28 cellular contexts compared by ENCODE assay signal in the genomic region with DNA sequence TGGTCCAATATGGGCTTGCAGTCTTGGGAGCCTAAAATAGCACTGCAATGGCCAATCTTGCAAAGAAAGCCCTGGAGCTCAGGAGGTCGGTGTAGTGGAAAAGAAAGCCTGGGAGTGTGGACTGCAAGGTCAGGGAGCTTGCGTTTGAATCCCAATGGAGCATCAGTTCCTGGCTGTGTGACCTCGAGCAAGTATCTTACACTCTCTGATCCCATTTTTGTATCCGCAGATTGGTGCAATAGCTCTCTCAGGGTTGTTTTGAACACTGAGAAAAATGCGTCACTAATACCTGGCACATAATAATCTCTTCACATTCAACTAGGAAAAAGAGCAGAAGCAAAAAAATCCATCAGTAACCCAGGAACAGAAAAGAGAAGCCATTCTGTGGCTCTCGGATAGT. TPM values are rescaled to one million over a fixed set of nuclear protein-coding genes. Genes with fewer than 3 reads are reported as not detected.
A peak's percentile ranks its signal among the peaks of the same experiment; 100 is the strongest.
DNase-seq lines count a peak whose midpoint lies in the region; ATAC-seq, FAIRE-seq and TF ChIP-seq lines count a peak whose summit lies in the region.
"Had no signal": no experiment of that assay in that cellular context is flagged by ENCODE, and none has a peak within 500 bp of the region (broad histone marks: within the 10 kb centered on the region; RNA-seq: fewer than 3 reads in every experiment).

No MANE protein-coding gene starts in this region.

- no peak for FAIRE-seq in GM19239 (lab: Jason Lieb, UNC)

- in situ Hi-C loops in Panc1 (cut with HindIII; ENCODE audit: low pct_unique_long_range_greater_than_20kb, low sequenced_read_pairs), result no loop called here

- TF ChIP-seq CTCF in CD4-positive, alpha-beta T cell (IDR thresholded peaks at IDR 0.05), result no peak
- TF ChIP-seq CTCF in Panc1 (IDR thresholded peaks at IDR 0.05) (no peak), chondrocyte (IDR thresholded peaks at IDR 0.05) (no peak)

- POLR2A ChIA-PET in CD4-positive, alpha-beta T cell (lab: Charles Lee), result no interaction called here
- POLR2A ChIA-PET in Panc1 (lab: Charles Lee), result interaction anchor here (0.6 kb wide), 1 partner anchor 944 kb away, joined by 4 read pairs; no protein-coding TSS in a partner anchor

- no peaks in the 10 kb centered on the region for H3K27me3 ChIP-seq in CD4-positive, alpha-beta T cell (ENCODE audit: control insufficient read depth, insufficient read depth, low read length)
- H3K27me3 ChIP-seq in Panc1 (ENCODE audit: control insufficient read depth, insufficient read depth, low read length), result no peaks in the 10 kb centered on the region
- H3K27me3 ChIP-seq: esophagus muscularis mucosa, testis, uterus had no signal

- no peaks in the 10 kb centered on the region for H3K36me3 Mint-ChIP-seq in CD4-positive, alpha-beta T cell (ENCODE audit: low read depth)
- peaks cover 4% of the 10 kb centered on the region for H3K36me3 Mint-ChIP-seq in chondrocyte (ENCODE audit: low read depth)
- H3K36me3 Mint-ChIP-seq in stimulated activated naive B cell treated with anti-CD40 and anti-IgM and Interleukin-4, amounts not matched to agents 10 μg/mL and 1 μg/mL and 100 μg/mL, for 72 hours, result peaks cover 2 to 8% of the 10 kb centered on the region in 2 donors

- BruUV-seq in Panc1 (replicated peaks; lab: Mats Ljungman, UMichigan), result no TSS peak

- ATAC-seq in CD4-positive, alpha-beta T cell (ENCODE audit: poor library complexity), result no peak
- ATAC-seq in Panc1 (no peak), HG02938 (IDR thresholded peaks at IDR 0.05; ENCODE audit: unreplicated experiment) (no peak)
- no peak for ATAC-seq in stimulated activated naive B cell treated with anti-CD40 and anti-IgM and Interleukin-4, amounts not matched to agents 10 μg/mL and 1 μg/mL and 100 μg/mL, for 72 hours (replicated peaks)
- ATAC-seq: activated naive CD8-positive, alpha-beta T cell treated with anti-CD3 and anti-CD28 coated beads, Interleukin-2, amount 50 U/mL, for 24 hours; left ventricle myocardium superior; psoas muscle had no signal

- H3K27ac ChIP-seq in CD4-positive, alpha-beta T cell (ENCODE audit: low read depth, low read length), result no peak overlapping the region
- H3K27ac ChIP-seq in Panc1 (ENCODE audit: low read length), result peak overlapping the region; percentile 96; the same call in 1 of the 2 replicates
- H3K27ac ChIP-seq: psoas muscle, SK-N-MC, testis had no signal

- H3K27me3 Mint-ChIP-seq in CD4-positive, alpha-beta T cell, result no peaks in the 10 kb centered on the region
- no peaks in the 10 kb centered on the region for H3K27me3 Mint-ChIP-seq in chondrocyte (ENCODE audit: low read depth)
- H3K27me3 Mint-ChIP-seq in stimulated activated naive B cell treated with anti-CD40 and anti-IgM and Interleukin-4, amounts not matched to agents 10 μg/mL and 1 μg/mL and 100 μg/mL, for 72 hours, result no peaks in the 10 kb centered on the region

- DNase-seq in CD4-positive, alpha-beta T cell, result no peak
- DNase-seq in Panc1 (ENCODE audit: low read depth, low spot score) (no peak), chondrocyte (ENCODE audit: low spot score) (no peak), GM19239 (ENCODE audit: insufficient read length, low spot score) (no peak), DMS79 treated with DMSO at 0.1 percent for 48 hours (lab: John Stamatoyannopoulos, UW) (no peak)
- no peak for DNase-seq in stimulated activated naive B cell treated with anti-CD40 and anti-IgM and Interleukin-4, amounts not matched to agents 10 μg/mL and 1 μg/mL and 100 μg/mL, for 72 hours
- DNase-seq: activated CD4-positive, alpha-beta memory T cell treated with anti-CD3 and anti-CD28 coated beads, Interleukin-2, amount 10 ng/mL, durations not matched to agents 7 days and 5 days; activated CD4-positive, alpha-beta T cell treated with anti-CD3 and anti-CD28 coated beads for 1 hour; activated CD8-positive, alpha-beta memory T cell treated with anti-CD3 and anti-CD28 coated beads, Interleukin-2, amount 50 U/mL, for 4 hours; activated naive CD4-positive, alpha-beta T cell; activated naive CD8-positive, alpha-beta T cell treated with anti-CD3 and anti-CD28 coated beads, Interleukin-2, amount 50 U/mL, for 24 hours; C1 segment of cervical spinal cord; central memory CD4-positive, alpha-beta T cell; COR-L47; dermis blood vessel endothelial cell; foreskin fibroblast; islet precursor cell; left ventricle myocardium superior; NCI-H1105; NCI-H187 treated with DMSO at 0.1 percent for 48 hours; psoas muscle; stimulated activated CD4-positive, alpha-beta T cell treated with anti-CD3 and anti-CD28 coated beads, Interleukin-4, amount 100 ng/mL, for 1 hour; T-helper 2 cell; testis; uterus had no signal

- peaks cover 92% of the 10 kb centered on the region for H3K4me1 ChIP-seq in Panc1 (ENCODE audit: control insufficient read depth, insufficient read depth, low read length)
- H3K4me1 ChIP-seq: testis had no signal

- intact Hi-C loops in CD4-positive, alpha-beta T cell (cut with DNase I, micrococcal nuclease), result no loop called here
- intact Hi-C loops in Panc1 (cut with micrococcal nuclease; ENCODE audit: unreplicated experiment), result no loop called here

- H3K27ac Mint-ChIP-seq in CD4-positive, alpha-beta T cell, result peak overlapping the region; percentile 37
- peak overlapping the region; percentile 22 for H3K27ac Mint-ChIP-seq in chondrocyte (ENCODE audit: unreplicated experiment)
- peak overlapping the region; percentile 81 for H3K27ac Mint-ChIP-seq in stimulated activated naive B cell treated with anti-CD40 and anti-IgM and Interleukin-4, amounts not matched to agents 10 μg/mL and 1 μg/mL and 100 μg/mL, for 72 hours
- H3K27ac Mint-ChIP-seq: activated CD4-positive, alpha-beta memory T cell treated with anti-CD3 and anti-CD28 coated beads, Interleukin-2, amount 10 ng/mL, durations not matched to agents 7 days and 5 days; activated naive CD8-positive, alpha-beta T cell treated with anti-CD3 and anti-CD28 coated beads, Interleukin-2, amount 50 U/mL, for 24 hours had no signal

- no peaks in the 10 kb centered on the region for H3K9me3 Mint-ChIP-seq in CD4-positive, alpha-beta T cell
- no peaks in the 10 kb centered on the region for H3K9me3 Mint-ChIP-seq in chondrocyte (ENCODE audit: low read depth)
- H3K9me3 Mint-ChIP-seq in stimulated activated naive B cell treated with anti-CD40 and anti-IgM and Interleukin-4, amounts not matched to agents 10 μg/mL and 1 μg/mL and 100 μg/mL, for 72 hours, result no peaks in the 10 kb centered on the region
- H3K9me3 Mint-ChIP-seq: activated CD4-positive, alpha-beta memory T cell treated with anti-CD3 and anti-CD28 coated beads, Interleukin-2, amount 10 ng/mL, durations not matched to agents 7 days and 5 days; activated naive CD8-positive, alpha-beta T cell treated with anti-CD3 and anti-CD28 coated beads, Interleukin-2, amount 50 U/mL, for 24 hours had no signal

- no peak overlapping the region for H3K4me3 Mint-ChIP-seq in CD4-positive, alpha-beta T cell
- no peak overlapping the region for H3K4me3 Mint-ChIP-seq in chondrocyte (ENCODE audit: unreplicated experiment)
- H3K4me3 Mint-ChIP-seq in stimulated activated naive B cell treated with anti-CD40 and anti-IgM and Interleukin-4, amounts not matched to agents 10 μg/mL and 1 μg/mL and 100 μg/mL, for 72 hours, result peak overlapping the region; percentile 57 to 62
- H3K4me3 Mint-ChIP-seq: activated CD4-positive, alpha-beta memory T cell treated with anti-CD3 and anti-CD28 coated beads, Interleukin-2, amount 10 ng/mL, durations not matched to agents 7 days and 5 days; activated naive CD8-positive, alpha-beta T cell treated with anti-CD3 and anti-CD28 coated beads, Interleukin-2, amount 50 U/mL, for 24 hours had no signal

- H3K4me3 ChIP-seq in Panc1 (ENCODE audit: low read depth in 2 of 2, low read length in 2 of 2), result no peak overlapping the region
- H3K4me3 ChIP-seq: esophagus muscularis mucosa, psoas muscle, SK-N-MC, testis, uterus had no signal

- H3K9me3 ChIP-seq in CD4-positive, alpha-beta T cell (ENCODE audit: control insufficient read depth, low read length), result no peaks in the 10 kb centered on the region
- H3K9me3 ChIP-seq in Panc1 (ENCODE audit: control insufficient read depth, insufficient read depth, low read depth, low read length), result no peaks in the 10 kb centered on the region
- H3K9me3 ChIP-seq: esophagus muscularis mucosa, psoas muscle, testis, uterus had no signal

- CTCF ChIA-PET in CD4-positive, alpha-beta T cell (lab: Charles Lee), result interaction anchor here (1.3 kb wide), 1 partner anchor 80 kb away, joined by 5 read pairs; no protein-coding TSS in a partner anchor
- CTCF ChIA-PET in Panc1 (lab: Charles Lee), result no interaction called here

- H3K36me3 ChIP-seq in Panc1 (ENCODE audit: control insufficient read depth, insufficient read depth, low read length), result no peaks in the 10 kb centered on the region
- H3K36me3 ChIP-seq: esophagus muscularis mucosa, uterus had no signal

- H3K4me1 Mint-ChIP-seq in CD4-positive, alpha-beta T cell (ENCODE audit: low read depth), result peaks cover 25% of the 10 kb centered on the region
- peaks cover 94% of the 10 kb centered on the region for H3K4me1 Mint-ChIP-seq in chondrocyte (ENCODE audit: low read depth)
- peaks cover 86 to 100% of the 10 kb centered on the region in 2 donors for H3K4me1 Mint-ChIP-seq in stimulated activated naive B cell treated with anti-CD40 and anti-IgM and Interleukin-4, amounts not matched to agents 10 μg/mL and 1 μg/mL and 100 μg/mL, for 72 hours

RNA-seq across cellular contexts. Expression of gene PMEPA1, which starts 7.3 kb away (rescaled TPM):
- total RNA-seq in CD4-positive, alpha-beta T cell, result 10 to 100 TPM; 15.7 to 18.0 TPM
- total RNA-seq in Panc1 (2021; ENCODE audit: unreplicated experiment) (89.8 TPM), chondrocyte (151 to 298 TPM (median 163 TPM) in 3 replicates)
- 103 TPM for polyA plus RNA-seq in Panc1 (2012; ENCODE audit: insufficient read length)

Comparison
In these comparisons a context has a peak if more than half of its experiments do, and no peak if none do; other contexts are left out.
1. H3K27ac Mint-ChIP-seq: peak in every context shown above with its lines; median percentile 81 in stimulated activated naive B cell treated with anti-CD40 and anti-IgM and Interleukin-4, amounts not matched to agents 10 μg/mL and 1 μg/mL and 100 μg/mL, for 72 hours; 37 in CD4-positive, alpha-beta T cell; 22 in chondrocyte.
2. H3K4me3 Mint-ChIP-seq: peak in stimulated activated naive B cell treated with anti-CD40 and anti-IgM and Interleukin-4, amounts not matched to agents 10 μg/mL and 1 μg/mL and 100 μg/mL, for 72 hours (2 of 2); none in CD4-positive, alpha-beta T cell (single experiment) and chondrocyte (single experiment).